In genomic region chr1:2642560-2643413, GRCh38 we compare ENCODE assay signal across 8 cellular contexts. TPM values are rescaled to one million over a fixed set of nuclear protein-coding genes. Genes with fewer than 3 reads are reported as not detected.
DNase-seq lines count a peak whose midpoint lies in the region; ATAC-seq and TF ChIP-seq lines count a peak whose summit lies in the region.

No MANE protein-coding gene starts in this region.

- peaks cover 6% of the 10 kb centered on the region for H3K27me3 Mint-ChIP-seq in HFFc6 (ENCODE audit: insufficient read depth)

- H3K4me3 ChIP-seq in NB4 (ENCODE audit: low read depth, low read length) = peak overlapping the region; percentile 43

- no peaks in the 10 kb centered on the region for H3K4me1 Mint-ChIP-seq in HFFc6 (ENCODE audit: low read depth)

- peak overlapping the region; percentile 53; the same call in 1 of the 2 replicates for H3K27ac Mint-ChIP-seq in HFFc6

- peak; percentile 80 for TF ChIP-seq POLR2A in NB4 (IDR thresholded peaks at IDR 0.05; ENCODE audit: extremely low read depth, insufficient read length)

- peak; percentile 69 for DNase-seq in GM04504 (ENCODE audit: low read depth)
- peak; percentile 83 for DNase-seq in HFFc6
- peak; percentile 90 for DNase-seq in NB4 (ENCODE audit: low read depth)
- DNase-seq in SK-N-DZ (ENCODE audit: low spot score) = peak; percentile 83
- peak; percentile 95 for DNase-seq in activated naive CD4-positive, alpha-beta T cell treated with anti-CD3 and anti-CD28 coated beads, Interleukin-2, amount 50 U/mL, for 16 hours
- peak; percentile 90 for DNase-seq in glomerular visceral epithelial cell (ENCODE audit: extremely low spot score)
- DNase-seq in omental fat pad (ENCODE audit: low spot score) = peak; percentile 66

- H3K36me3 Mint-ChIP-seq in HFFc6 (ENCODE audit: low read depth) = peaks cover 9% of the 10 kb centered on the region

- no peak for TF ChIP-seq CTCF in HFFc6 (IDR thresholded peaks at IDR 0.05)
- no peak for TF ChIP-seq CTCF in NB4 (IDR thresholded peaks at IDR 0.05; ENCODE audit: low read depth, low read length)
- TF ChIP-seq CTCF in omental fat pad (IDR thresholded peaks at IDR 0.05) = no peak

- peak overlapping the region; percentile 91 for H3K4me3 Mint-ChIP-seq in HFFc6

- peaks cover 13% of the 10 kb centered on the region for H3K9me3 Mint-ChIP-seq in HFFc6

- H3K27ac ChIP-seq in temporal lobe (ENCODE audit: low read depth, low read length) = peak overlapping the region; percentile 50

- peak; percentile 85 for ATAC-seq in omental fat pad (ENCODE audit: low FRiP score)

RNA-seq across cellular contexts. Expression of gene MMEL1, which starts 10.0 kb away (rescaled TPM):
- total RNA-seq in HFFc6 (2021; fragmentation: NEBNext Ultra II Directional; extraction: Animal tissue kit (Norgen Biotek cat#: 25700)) = not detected
- polyA plus RNA-seq in SK-N-DZ (2014; cell fraction: cytosol; rRNA removed) = not detected in 2 replicates
- polyA plus RNA-seq in SK-N-DZ (2014; cell fraction: nucleus; rRNA removed) = not detected in 2 replicates
- total RNA-seq in omental fat pad (1 to 10 TPM in 3 of 4 donors, not detected in 1; 1.6 to 2.4 (median 1.6) TPM), temporal lobe (7.6 TPM)

RNA-seq across cellular contexts. Expression of gene PRXL2B, which starts 56.2 kb away (rescaled TPM):
- total RNA-seq in HFFc6 (2021; fragmentation: NEBNext Ultra II Directional; extraction: Animal tissue kit (Norgen Biotek cat#: 25700)) = 10 to 100 TPM; 27.1 to 38.9 (median 34.7) TPM
- 18.7 and 24.5 TPM in 2 replicates for polyA plus RNA-seq in SK-N-DZ (2014; cell fraction: cytosol; rRNA removed)
- polyA plus RNA-seq in SK-N-DZ (2014; cell fraction: nucleus; rRNA removed) = 22.0 and 36.4 TPM in 2 replicates
- total RNA-seq in omental fat pad (10 to 100 TPM in 2 of 4 donors, 1 to 10 TPM in 2; 7.1 to 19.2 (median 8.8) TPM), temporal lobe (14.5 TPM)

Comparison
In these comparisons a context has a peak if more than half of its experiments do, and no peak if none do; other contexts are left out.
1. Peak in every context shown above with its lines: DNase-seq, ATAC-seq, H3K4me3 ChIP-seq and H3K27ac ChIP-seq.